Comparison of ENCODE assay signal across 27 cellular contexts in genomic region chr15:80590772-80591355, GRCh38.
"Had no signal": no experiment of that assay in that cellular context is flagged by ENCODE, and none has a peak within 500 bp of the region (broad histone marks: within the 10 kb centered on the region; RNA-seq: fewer than 3 reads in every experiment).

No MANE protein-coding gene starts in this region.

- H3K4me1 ChIP-seq: breast epithelium, Peyer's patch had no signal

- H3K36me3 ChIP-seq: breast epithelium, Peyer's patch had no signal

- H3K9me3 Mint-ChIP-seq: activated CD4-positive, alpha-beta T cell treated with anti-CD3 and anti-CD28 coated beads, Interleukin-2, amount 10 ng/mL, durations not matched to agents 24 days and 14 days; activated naive CD4-positive, alpha-beta T cell treated with anti-CD3 and anti-CD28 coated beads, Interleukin-2, amount 50 U/mL, for 24 hours; activated T-cell treated with anti-CD3 and anti-CD28 coated beads, Interleukin-2, amount 50 U/mL, for 24 hours; activated T-helper 1 cell treated with anti-CD3 and anti-CD28 coated beads, Interleukin-12 subunit alpha, Interleukin-12 subunit beta, Interleukin-2, Interleukin-4 antibody, amounts not matched to agents 30 ng/mL and 10 ng/mL and 1 ng/mL, durations not matched to agents 14 hours and 24 hours and 36 hours had no signal

- H3K27me3 ChIP-seq: breast epithelium, Peyer's patch, SJSA1 had no signal

- H3K36me3 Mint-ChIP-seq: activated CD8-positive, alpha-beta memory T cell treated with anti-CD3 and anti-CD28 coated beads, Interleukin-2, amount 10 ng/mL, durations not matched to agents 7 days and 5 days; activated naive CD4-positive, alpha-beta T cell treated with anti-CD3 and anti-CD28 coated beads, Interleukin-2, amount 50 U/mL, for 24 hours had no signal

- H3K4me3 Mint-ChIP-seq: activated CD4-positive, alpha-beta T cell treated with anti-CD3 and anti-CD28 coated beads, Interleukin-2, amount 10 ng/mL, durations not matched to agents 24 days and 14 days; activated CD8-positive, alpha-beta memory T cell treated with anti-CD3 and anti-CD28 coated beads, Interleukin-2, amount 10 ng/mL, durations not matched to agents 7 days and 5 days; activated naive CD4-positive, alpha-beta T cell treated with anti-CD3 and anti-CD28 coated beads, Interleukin-2, amount 50 U/mL, for 24 hours; activated T-cell treated with anti-CD3 and anti-CD28 coated beads, Interleukin-2, amount 50 U/mL, for 24 hours; activated T-helper 1 cell treated with anti-CD3 and anti-CD28 coated beads, Interleukin-12 subunit alpha, Interleukin-12 subunit beta, Interleukin-2, Interleukin-4 antibody, amounts not matched to agents 30 ng/mL and 10 ng/mL and 1 ng/mL, durations not matched to agents 14 hours and 24 hours and 36 hours had no signal

- H3K9me3 ChIP-seq: breast epithelium, Peyer's patch, SJSA1 had no signal

- H3K4me1 Mint-ChIP-seq: activated CD4-positive, alpha-beta T cell treated with anti-CD3 and anti-CD28 coated beads, Interleukin-2, amount 10 ng/mL, durations not matched to agents 24 days and 14 days; activated CD8-positive, alpha-beta memory T cell treated with anti-CD3 and anti-CD28 coated beads, Interleukin-2, amount 10 ng/mL, durations not matched to agents 7 days and 5 days; activated naive CD4-positive, alpha-beta T cell treated with anti-CD3 and anti-CD28 coated beads, Interleukin-2, amount 50 U/mL, for 24 hours had no signal

- H3K4me3 ChIP-seq: breast epithelium, Peyer's patch, SJSA1 had no signal

- ATAC-seq: activated CD8-positive, alpha-beta memory T cell treated with anti-CD3 and anti-CD28 coated beads, Interleukin-2, amount 10 ng/mL, durations not matched to agents 7 days and 5 days; SK-N-SH treated with all-trans-retinoic acid at 6 μM for 48 hours had no signal

- H3K27me3 Mint-ChIP-seq: activated CD4-positive, alpha-beta T cell treated with anti-CD3 and anti-CD28 coated beads, Interleukin-2, amount 10 ng/mL, durations not matched to agents 24 days and 14 days; activated CD8-positive, alpha-beta memory T cell treated with anti-CD3 and anti-CD28 coated beads, Interleukin-2, amount 10 ng/mL, durations not matched to agents 7 days and 5 days; activated naive CD4-positive, alpha-beta T cell treated with anti-CD3 and anti-CD28 coated beads, Interleukin-2, amount 50 U/mL, for 24 hours had no signal

- H3K27ac ChIP-seq: breast epithelium, Peyer's patch, RWPE1, SJSA1 had no signal

- H3K27ac Mint-ChIP-seq: activated CD4-positive, alpha-beta T cell treated with anti-CD3 and anti-CD28 coated beads, Interleukin-2, amount 10 ng/mL, durations not matched to agents 24 days and 14 days; activated CD8-positive, alpha-beta memory T cell treated with anti-CD3 and anti-CD28 coated beads, Interleukin-2, amount 10 ng/mL, durations not matched to agents 7 days and 5 days; activated naive CD4-positive, alpha-beta T cell treated with anti-CD3 and anti-CD28 coated beads, Interleukin-2, amount 50 U/mL, for 24 hours; activated T-cell treated with anti-CD3 and anti-CD28 coated beads, Interleukin-2, amount 50 U/mL, for 24 hours; activated T-helper 1 cell treated with anti-CD3 and anti-CD28 coated beads, Interleukin-12 subunit alpha, Interleukin-12 subunit beta, Interleukin-2, Interleukin-4 antibody, amounts not matched to agents 30 ng/mL and 10 ng/mL and 1 ng/mL, durations not matched to agents 14 hours and 24 hours and 36 hours had no signal

- DNase-seq: activated CD4-positive, alpha-beta T cell treated with anti-CD3 and anti-CD28 coated beads, Interleukin-2, amount 10 ng/mL, durations not matched to agents 24 days and 14 days; activated CD4-positive, alpha-beta T cell treated with anti-CD3 and anti-CD28 coated beads, Interleukin-2, amount 50 U/mL, for 48 hours; activated CD4-positive, CD25-positive, alpha-beta regulatory T cell treated with anti-CD3 and anti-CD28 coated beads, Interleukin-2, amount 50 U/mL, for 72 hours; activated CD8-positive, alpha-beta memory T cell treated with anti-CD3 and anti-CD28 coated beads, Interleukin-2, amount 10 ng/mL, durations not matched to agents 7 days and 5 days; activated effector memory CD4-positive, alpha-beta T cell treated with Interleukin-2 at 50 U/mL for 16 hours; activated naive CD4-positive, alpha-beta T cell; activated T-cell treated with anti-CD3 and anti-CD28 coated beads, Interleukin-2, amount 50 U/mL, for 24 hours; aorta; central memory CD4-positive, alpha-beta T cell; KG1; NCI-H1048; NCI-H146; NCI-H187 treated with DMSO at 0.1 percent for 48 hours; NCI-H2081 treated with DMSO at 0.1 percent for 48 hours; NCI-H446 treated with DMSO at 0.1 percent for 48 hours; NCI-H526; NCI-H82; OCI-M1; SHP77; SW 1271 had no signal
